In the genomic region with DNA sequence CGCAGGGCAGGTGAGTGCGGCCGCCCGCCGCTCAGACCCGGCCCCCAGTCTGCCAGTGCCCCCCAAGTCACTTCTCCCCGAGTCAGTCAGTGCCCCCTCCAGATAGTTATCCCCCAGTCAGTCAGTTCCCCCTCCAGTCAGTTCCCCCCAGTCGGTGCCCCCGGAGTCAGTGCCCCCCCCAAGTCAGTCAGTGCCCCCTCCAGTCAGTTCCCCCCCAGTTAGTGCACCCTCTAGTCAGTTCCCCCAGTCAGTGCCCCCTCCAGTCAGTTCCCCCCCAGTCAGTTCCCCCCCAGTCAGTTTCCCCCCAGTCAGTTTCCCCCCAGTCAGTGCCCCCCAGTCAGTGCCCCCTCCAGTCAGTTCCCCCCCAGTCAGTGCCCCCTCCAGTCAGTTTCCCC, we compare ENCODE assay signal across 9 cellular contexts. TPM values are rescaled to one million over a fixed set of nuclear protein-coding genes. Genes with fewer than 3 reads are reported as not detected.
A peak's percentile ranks its signal among the peaks of the same experiment; 100 is the strongest.
DNase-seq lines count a peak whose midpoint lies in the region; ATAC-seq and TF ChIP-seq lines count a peak whose summit lies in the region.
"Had no signal": no experiment of that assay in that cellular context is flagged by ENCODE, and none has a peak within 500 bp of the region (broad histone marks: within the 10 kb centered on the region; RNA-seq: fewer than 3 reads in every experiment).

No MANE protein-coding gene starts in this region.

- no peaks in the 10 kb centered on the region for H3K27me3 Mint-ChIP-seq in activated naive CD4-positive, alpha-beta T cell treated with anti-CD3 and anti-CD28 coated beads, Interleukin-2, amount 10 ng/mL, durations not matched to agents 7 days and 5 days
- no peaks in the 10 kb centered on the region for H3K27me3 Mint-ChIP-seq in brain
- H3K27me3 Mint-ChIP-seq in memory B cell: no peaks in the 10 kb centered on the region

- 0% methylated on average over 6 of the region's 9 CpGs; no CpG with 5 or more reads in 1 of the 2 donors for WGBS in upper lobe of left lung, 2 donors

- H3K27ac Mint-ChIP-seq in activated naive CD4-positive, alpha-beta T cell treated with anti-CD3 and anti-CD28 coated beads, Interleukin-2, amount 10 ng/mL, durations not matched to agents 7 days and 5 days: no peak overlapping the region
- H3K27ac Mint-ChIP-seq in activated naive CD4-positive, alpha-beta T cell treated with anti-CD3 and anti-CD28 coated beads, Interleukin-2, amount 50 U/mL, for 72 hours: no peak overlapping the region
- H3K27ac Mint-ChIP-seq in brain: peak overlapping the region in 2 of 5 experiments; percentile 37 to 82
- no peak overlapping the region for H3K27ac Mint-ChIP-seq in memory B cell

- H3K36me3 ChIP-seq in upper lobe of left lung: peaks cover 0 to 2% (median 0%) of the 10 kb centered on the region in 4 donors

- H3K4me3 Mint-ChIP-seq in activated naive CD4-positive, alpha-beta T cell treated with anti-CD3 and anti-CD28 coated beads, Interleukin-2, amount 10 ng/mL, durations not matched to agents 7 days and 5 days: peak overlapping the region; percentile 38
- H3K4me3 Mint-ChIP-seq in brain (peak overlapping the region in 4 of 5 experiments; percentile 73 to 83 (median 78)), memory B cell (peak overlapping the region; percentile 75)

- no peak for TF ChIP-seq EP300 in upper lobe of left lung (IDR thresholded peaks at IDR 0.05)

- peak overlapping the region; percentile 82 to 98 (median 94) for H3K4me3 ChIP-seq in upper lobe of left lung

- H3K27ac ChIP-seq in upper lobe of left lung: peak overlapping the region; percentile 85 to 96 (median 86)

- no peak for TF ChIP-seq POLR2A in upper lobe of left lung (IDR thresholded peaks at IDR 0.05)

- H3K4me1 ChIP-seq in upper lobe of left lung: peaks cover 11 to 33% (median 21%) of the 10 kb centered on the region in 4 donors

- no peaks in the 10 kb centered on the region for H3K27me3 ChIP-seq in upper lobe of left lung

- no peaks in the 10 kb centered on the region for H3K36me3 Mint-ChIP-seq in activated naive CD4-positive, alpha-beta T cell treated with anti-CD3 and anti-CD28 coated beads, Interleukin-2, amount 10 ng/mL, durations not matched to agents 7 days and 5 days
- no peaks in the 10 kb centered on the region for H3K36me3 Mint-ChIP-seq in activated naive CD4-positive, alpha-beta T cell treated with anti-CD3 and anti-CD28 coated beads, Interleukin-2, amount 50 U/mL, for 72 hours
- H3K36me3 Mint-ChIP-seq in brain: no peaks in the 10 kb centered on the region
- H3K36me3 Mint-ChIP-seq in memory B cell: no peaks in the 10 kb centered on the region

- ATAC-seq in activated naive CD4-positive, alpha-beta T cell treated with anti-CD3 and anti-CD28 coated beads, Interleukin-2, amount 50 U/mL, for 72 hours: no peak
- ATAC-seq in memory B cell (ENCODE audit: low read depth) (peak; percentile 14), upper lobe of left lung (ENCODE audit: low FRiP score in 2 of 2) (no peak), left lobe of liver (no peak)

- H3K9me3 ChIP-seq in upper lobe of left lung: no peaks in the 10 kb centered on the region

- H3K4me1 Mint-ChIP-seq in activated naive CD4-positive, alpha-beta T cell treated with anti-CD3 and anti-CD28 coated beads, Interleukin-2, amount 10 ng/mL, durations not matched to agents 7 days and 5 days: peaks cover 14% of the 10 kb centered on the region
- peaks cover 4% of the 10 kb centered on the region for H3K4me1 Mint-ChIP-seq in brain
- H3K4me1 Mint-ChIP-seq in memory B cell: no peaks in the 10 kb centered on the region

- H3K9me3 Mint-ChIP-seq in activated naive CD4-positive, alpha-beta T cell treated with anti-CD3 and anti-CD28 coated beads, Interleukin-2, amount 10 ng/mL, durations not matched to agents 7 days and 5 days: no peaks in the 10 kb centered on the region
- no peaks in the 10 kb centered on the region for H3K9me3 Mint-ChIP-seq in activated naive CD4-positive, alpha-beta T cell treated with anti-CD3 and anti-CD28 coated beads, Interleukin-2, amount 50 U/mL, for 72 hours
- H3K9me3 Mint-ChIP-seq in brain (peaks cover 0 to 2% (median 0%) of the 10 kb centered on the region in 5 experiments), memory B cell (no peaks in the 10 kb centered on the region)

- CTCF ChIA-PET in activated naive CD4-positive, alpha-beta T cell treated with anti-CD3 and anti-CD28 coated beads, Interleukin-2, amount 10 ng/mL, durations not matched to agents 7 days and 5 days (lab: Charles Lee): interaction anchor here (0.6 kb wide), 1 partner anchor 153 kb away, joined by 4 read pairs; no protein-coding TSS in a partner anchor

- no peak for DNase-seq in activated naive CD4-positive, alpha-beta T cell treated with anti-CD3 and anti-CD28 coated beads, Interleukin-2, amount 10 ng/mL, durations not matched to agents 7 days and 5 days
- DNase-seq in activated naive CD4-positive, alpha-beta T cell treated with anti-CD3 and anti-CD28 coated beads, Interleukin-2, amount 50 U/mL, for 72 hours (ENCODE audit: low spot score in 2 of 2): no peak
- DNase-seq in memory B cell (ENCODE audit: low spot score in 2 of 2) (no peak), upper lobe of left lung (no peak), left lobe of liver (ENCODE audit: low spot score) (no peak), NCI-H2081 treated with DMSO at 0.1 percent for 48 hours (lab: John Stamatoyannopoulos, UW) (no peak)
- DNase-seq in stimulated activated CD4-positive, alpha-beta T cell treated with anti-CD3 and anti-CD28 coated beads, Interleukin-12 subunit alpha, Interleukin-12 subunit beta, amount 100 ng/mL, for 4 hours: no peak
- DNase-seq: NCI-H187 had no signal

- no peak for TF ChIP-seq CTCF in brain (conservative IDR thresholded peaks at IDR 0.05)
- no peak for TF ChIP-seq CTCF in upper lobe of left lung (IDR thresholded peaks at IDR 0.05)

RNA-seq across cellular contexts. Expression of gene PPP6R2, which starts 0.4 kb away (rescaled TPM):
- 10 to 100 TPM; 42.6 to 48.3 TPM for total RNA-seq in activated naive CD4-positive, alpha-beta T cell treated with anti-CD3 and anti-CD28 coated beads, Interleukin-2, amount 50 U/mL, for 72 hours
- polyA plus RNA-seq in brain (ENCODE audit: insufficient read depth, low read depth, low replicate concordance): 32.0 TPM
- total RNA-seq in upper lobe of left lung (100 to 1,000 TPM in 2 of 6 donors, 10 to 100 TPM in 4; 53.0 to 264 (median 63.8) TPM), left lobe of liver (65.4 TPM)

RNA-seq across cellular contexts. Expression of gene DENND6B, which starts 16.7 kb away (rescaled TPM):
- 1 to 10 TPM; 4.1 to 4.3 TPM for total RNA-seq in activated naive CD4-positive, alpha-beta T cell treated with anti-CD3 and anti-CD28 coated beads, Interleukin-2, amount 50 U/mL, for 72 hours
- 19.3 TPM for polyA plus RNA-seq in brain (ENCODE audit: insufficient read depth, low read depth, low replicate concordance)
- total RNA-seq in upper lobe of left lung: 10 to 100 TPM in 5 of 6 donors, 1 to 10 TPM in 1; 9.5 to 24.1 (median 12.7) TPM
- total RNA-seq in left lobe of liver: 1.8 TPM

RNA-seq across cellular contexts. Expression of gene PLXNB2, which starts 36.1 kb away (rescaled TPM):
- 10 to 100 TPM; 10.3 to 13.1 TPM for total RNA-seq in activated naive CD4-positive, alpha-beta T cell treated with anti-CD3 and anti-CD28 coated beads, Interleukin-2, amount 50 U/mL, for 72 hours
- 80.1 TPM for polyA plus RNA-seq in brain (ENCODE audit: insufficient read depth, low read depth, low replicate concordance)
- total RNA-seq in upper lobe of left lung (100 to 1,000 TPM; 218 to 407 (median 313) TPM), left lobe of liver (187 TPM)

Comparison
In these comparisons a context has a peak if more than half of its experiments do, and no peak if none do; other contexts are left out.
1. RNA of gene PLXNB2, which starts 36.1 kb away (total RNA-seq): 218 to 407 TPM in upper lobe of left lung and 187 TPM in left lobe of liver (single experiment); 10.3 to 13.1 TPM in activated naive CD4-positive, alpha-beta T cell treated with anti-CD3 and anti-CD28 coated beads, Interleukin-2, amount 50 U/mL, for 72 hours; every median in the first group is over 10 times any median in the second.
2. Peak in every context shown above with its lines, with median percentiles within 50 percentile points of each other: H3K4me3 Mint-ChIP-seq.